Comparison of ENCODE assay signal across 9 cellular contexts in the genomic region with DNA sequence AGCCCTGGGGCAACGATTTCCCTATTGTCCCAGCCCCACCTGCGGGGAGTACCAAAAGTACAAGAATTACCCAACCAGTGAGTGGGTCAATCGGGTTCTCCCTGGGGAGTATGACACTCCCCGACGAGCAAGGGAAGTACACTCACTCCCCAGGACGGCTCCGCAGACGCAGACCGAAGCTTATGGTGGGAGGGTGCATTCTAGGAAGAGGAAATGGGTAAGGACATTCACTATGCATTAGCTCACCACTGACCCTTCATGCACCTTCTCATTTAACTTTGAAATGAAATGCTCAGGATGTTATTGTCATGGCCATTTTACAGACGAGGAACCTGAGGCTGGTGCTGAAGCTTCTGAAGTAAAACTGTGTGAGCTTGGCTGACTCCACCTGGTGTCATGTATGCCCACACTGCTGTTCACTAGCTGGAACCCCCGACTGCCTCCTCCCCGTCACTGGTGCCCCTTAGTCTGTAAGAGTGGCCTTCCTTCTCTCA. TPM values are rescaled to one million over a fixed set of nuclear protein-coding genes. Genes with fewer than 3 reads are reported as not detected.
A peak's percentile ranks its signal among the peaks of the same experiment; 100 is the strongest.
DNase-seq lines count a peak whose midpoint lies in the region; ATAC-seq and TF ChIP-seq lines count a peak whose summit lies in the region.
"Had no signal": no experiment of that assay in that cellular context is flagged by ENCODE, and none has a peak within 500 bp of the region (broad histone marks: within the 10 kb centered on the region; RNA-seq: fewer than 3 reads in every experiment).

No MANE protein-coding gene starts in this region.

- peak; percentile 49 for DNase-seq in ELF-1 (ENCODE audit: low read depth, low spot score)
- peak; percentile 89 for DNase-seq in amniotic epithelial cell (ENCODE audit: low read depth)
- peak in 1 of 3 donors; percentile 34 for DNase-seq in right lobe of liver
- DNase-seq in activated CD8-positive, alpha-beta memory T cell treated with anti-CD3 and anti-CD28 coated beads for 24 hours, result no peak
- no peak for DNase-seq in iPS-NIHi11 (ENCODE audit: low spot score)
- no peak for DNase-seq in mucosa of gallbladder (ENCODE audit: low spot score)
- DNase-seq: nephron progenitor cell had no signal

- no peak for TF ChIP-seq CTCF in right lobe of liver (IDR thresholded peaks at IDR 0.05)

- intact Hi-C loops in right lobe of liver (cut with DNase I), result no loop called here

- H3K9me3 ChIP-seq in right lobe of liver, result no peaks in the 10 kb centered on the region

- no peaks in the 10 kb centered on the region for H3K4me1 ChIP-seq in right lobe of liver

- H3K36me3 ChIP-seq in right lobe of liver, result no peaks in the 10 kb centered on the region

- H3K27ac ChIP-seq in right lobe of liver, result no peak overlapping the region

- ATAC-seq in HG03175 (IDR thresholded peaks at IDR 0.05; ENCODE audit: unreplicated experiment), result peak; percentile 51
- ATAC-seq in right lobe of liver, result peak; percentile 59 to 78 (median 75)
- ATAC-seq in HG03045 (IDR thresholded peaks at IDR 0.05; ENCODE audit: unreplicated experiment), result no peak

- no peak for TF ChIP-seq POLR2A in right lobe of liver (IDR thresholded peaks at IDR 0.05)

- 60% methylated on average over 11 of the region's 12 CpGs for WGBS in right lobe of liver (ENCODE audit: insufficient coverage, low coverage, low lambda C conversion rate, missing lambda C conversion rate)

- no peaks in the 10 kb centered on the region for H3K27me3 ChIP-seq in right lobe of liver

- no peak overlapping the region for H3K4me3 ChIP-seq in right lobe of liver

RNA-seq across cellular contexts. Expression of gene TMED10, which starts 45.8 kb away (rescaled TPM):
- total RNA-seq in right lobe of liver, result 100 to 1,000 TPM; 205 to 296 (median 279) TPM
- total RNA-seq in mucosa of gallbladder, result 390 TPM

RNA-seq across cellular contexts. Expression of gene FOS, which starts 56.4 kb away (rescaled TPM):
- total RNA-seq in right lobe of liver (100 to 1,000 TPM in 1 of 6 experiments, 10 to 100 TPM in 4, 1 to 10 TPM in 1; 9.9 to 151 (median 49.5) TPM), mucosa of gallbladder (165 TPM)

Comparison
In these comparisons a context has a peak if more than half of its experiments do, and no peak if none do; other contexts are left out.
1. DNase-seq: peak in ELF-1 (single experiment) and amniotic epithelial cell (single experiment); none in activated CD8-positive, alpha-beta memory T cell treated with anti-CD3 and anti-CD28 coated beads for 24 hours (single experiment), iPS-NIHi11 (single experiment) and mucosa of gallbladder (single experiment).